8 cellular contexts compared by ENCODE assay signal in the genomic region with DNA sequence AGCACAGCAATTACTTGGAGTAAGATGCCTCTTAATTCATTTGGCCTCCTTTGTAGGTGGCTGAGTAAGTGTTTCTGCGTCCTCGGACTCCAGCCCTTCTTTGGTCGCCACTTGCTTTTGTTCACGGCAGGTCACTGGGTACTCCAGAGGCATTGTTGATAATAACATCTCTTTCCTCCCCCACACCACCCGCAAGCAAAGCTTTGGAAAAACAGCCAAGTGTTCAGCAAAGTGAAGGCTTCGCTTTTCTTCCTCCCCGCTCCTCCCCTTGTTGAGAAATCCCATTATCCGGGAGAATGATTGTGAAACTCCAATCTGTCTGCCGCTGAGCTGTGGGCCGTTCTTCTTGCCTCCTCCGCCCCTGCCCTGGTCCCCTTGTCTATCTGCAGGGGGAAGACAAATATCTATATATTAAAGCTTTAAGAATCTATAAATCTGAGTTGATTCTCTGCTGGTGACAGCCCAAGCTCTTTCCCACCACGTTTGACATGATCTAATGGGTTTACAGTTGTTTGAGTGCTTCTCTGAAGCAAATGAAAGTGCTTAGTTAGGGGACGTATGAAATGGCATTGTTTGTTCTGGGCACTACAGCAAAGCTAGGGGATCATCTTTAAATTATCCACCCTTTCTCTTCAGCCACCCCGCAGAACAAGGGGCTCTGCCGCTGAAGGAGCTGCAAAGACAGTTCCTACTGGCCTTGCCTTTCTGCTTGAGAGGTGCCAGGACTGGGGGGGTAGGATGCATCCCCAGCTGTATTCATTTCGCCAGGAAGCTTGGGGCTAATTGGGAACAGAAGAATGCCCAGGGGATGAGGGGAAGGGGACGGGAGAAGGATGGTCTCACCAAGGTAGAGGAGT.
DNase-seq lines count a peak whose midpoint lies in the region; ATAC-seq and TF ChIP-seq lines count a peak whose summit lies in the region.

No MANE protein-coding gene starts in this region.

- WGBS in mesendoderm (ENCODE audit: extremely low coverage, insufficient coverage, low lambda C conversion rate), result no CpG with 5 or more reads among the region's 17 CpGs

- no peak overlapping the region for H2AK5ac ChIP-seq in mesendoderm (ENCODE audit: low read length)

- H2BK120ac ChIP-seq in mesendoderm (ENCODE audit: low read depth, low read length), result no peak overlapping the region

- DNase-seq in AG20443 (ENCODE audit: low spot score) (peak; percentile 88), NCI-H1105 (lab: John Stamatoyannopoulos, UW) (peak; percentile 41), breast epithelium (ENCODE audit: low spot score in 2 of 2) (no peak), mesendoderm (peak; percentile 63), posterior vena cava (ENCODE audit: low spot score) (no peak), activated T-cell treated with anti-CD3 and anti-CD28 coated beads for 4 hours (no peak)
- no peak for DNase-seq in activated naive CD8-positive, alpha-beta T cell treated with anti-CD3 and anti-CD28 coated beads, Interleukin-2, amount 50 U/mL, for 24 hours

- no peaks in the 10 kb centered on the region for H3K36me3 Mint-ChIP-seq in activated naive CD8-positive, alpha-beta T cell treated with anti-CD3 and anti-CD28 coated beads, Interleukin-2, amount 50 U/mL, for 24 hours (ENCODE audit: low read depth)

- no peaks in the 10 kb centered on the region for H3K9me3 ChIP-seq in breast epithelium

- peak overlapping the region; percentile 25 for H3K56ac ChIP-seq in mesendoderm (ENCODE audit: low read length)

- H4K8ac ChIP-seq in mesendoderm (ENCODE audit: low read depth, low read length), result no peak overlapping the region

- H4K5ac ChIP-seq in mesendoderm (ENCODE audit: low read length), result no peak overlapping the region

- no peaks in the 10 kb centered on the region for H3K36me3 ChIP-seq in breast epithelium
- H3K36me3 ChIP-seq in mesendoderm (ENCODE audit: control insufficient read depth, insufficient read depth, low read length), result no peaks in the 10 kb centered on the region

- H3K27me3 Mint-ChIP-seq in activated naive CD8-positive, alpha-beta T cell treated with anti-CD3 and anti-CD28 coated beads, Interleukin-2, amount 50 U/mL, for 24 hours, result no peaks in the 10 kb centered on the region

- no peaks in the 10 kb centered on the region for H3K79me1 ChIP-seq in mesendoderm (ENCODE audit: low read length)

- peaks cover 0 to 12% of the 10 kb centered on the region in 2 donors for H3K4me1 ChIP-seq in breast epithelium
- peaks cover 10% of the 10 kb centered on the region for H3K4me1 ChIP-seq in mesendoderm (ENCODE audit: control insufficient read depth, low read depth, low read length)

- H3K9me3 Mint-ChIP-seq in activated naive CD8-positive, alpha-beta T cell treated with anti-CD3 and anti-CD28 coated beads, Interleukin-2, amount 50 U/mL, for 24 hours, result no peaks in the 10 kb centered on the region

- H3K18ac ChIP-seq in mesendoderm (ENCODE audit: low read length), result no peak overlapping the region

- no peak overlapping the region for H2BK15ac ChIP-seq in mesendoderm (replicated peaks; ENCODE audit: low read depth)

- no peak for TF ChIP-seq POLR2A in breast epithelium (IDR thresholded peaks at IDR 0.05)

- no peak overlapping the region for H3K23ac ChIP-seq in mesendoderm (ENCODE audit: low read length)

- intact Hi-C loops in breast epithelium (cut with DNase I; ENCODE audit: low total_unique reads) (no loop called here), posterior vena cava (cut with DNase I) (no loop called here)

- H3K4me3 Mint-ChIP-seq in activated naive CD8-positive, alpha-beta T cell treated with anti-CD3 and anti-CD28 coated beads, Interleukin-2, amount 50 U/mL, for 24 hours, result no peak overlapping the region

- peak overlapping the region; percentile 39 for H3K4ac ChIP-seq in mesendoderm (ENCODE audit: low read depth, low read length)

- no peak overlapping the region for H3K27ac Mint-ChIP-seq in activated naive CD8-positive, alpha-beta T cell treated with anti-CD3 and anti-CD28 coated beads, Interleukin-2, amount 50 U/mL, for 24 hours

- no peak overlapping the region for H2BK5ac ChIP-seq in mesendoderm (ENCODE audit: low read length)

- H3K4me1 Mint-ChIP-seq in activated naive CD8-positive, alpha-beta T cell treated with anti-CD3 and anti-CD28 coated beads, Interleukin-2, amount 50 U/mL, for 24 hours, result peaks cover 15% of the 10 kb centered on the region

- no peak for TF ChIP-seq CTCF in breast epithelium (IDR thresholded peaks at IDR 0.05)

- ATAC-seq in activated naive CD8-positive, alpha-beta T cell treated with anti-CD3 and anti-CD28 coated beads, Interleukin-2, amount 50 U/mL, for 24 hours, result no peak
- ATAC-seq in GM21723 (IDR thresholded peaks at IDR 0.05; ENCODE audit: unreplicated experiment), result no peak

- H3K27me3 ChIP-seq in breast epithelium (no peaks in the 10 kb centered on the region), mesendoderm (ENCODE audit: insufficient read depth, low read length, poor library complexity) (no peaks in the 10 kb centered on the region)

- peak overlapping the region; percentile 20 to 58 (median 37) for H3K4me3 ChIP-seq in breast epithelium
- H3K4me3 ChIP-seq in mesendoderm (ENCODE audit: low read length), result no peak overlapping the region

- H3K79me2 ChIP-seq in mesendoderm (ENCODE audit: control insufficient read depth, insufficient read depth, low read length), result no peaks in the 10 kb centered on the region

- H3K9ac ChIP-seq in mesendoderm (ENCODE audit: low read length), result no peak overlapping the region

- no peak overlapping the region for H3K4me2 ChIP-seq in mesendoderm (ENCODE audit: low read length)

- H3K27ac ChIP-seq in breast epithelium (peak overlapping the region; percentile 62 to 65), mesendoderm (ENCODE audit: low read depth, low read length) (no peak overlapping the region)

Comparison
In these comparisons a context has a peak if more than half of its experiments do, and no peak if none do; other contexts are left out.
1. DNase-seq: peak in AG20443 (single experiment), NCI-H1105 (single experiment) and mesendoderm (single experiment); none in breast epithelium (0 of 2), posterior vena cava (single experiment), activated T-cell treated with anti-CD3 and anti-CD28 coated beads for 4 hours (single experiment) and activated naive CD8-positive, alpha-beta T cell treated with anti-CD3 and anti-CD28 coated beads, Interleukin-2, amount 50 U/mL, for 24 hours (single experiment).